In the genomic region with DNA sequence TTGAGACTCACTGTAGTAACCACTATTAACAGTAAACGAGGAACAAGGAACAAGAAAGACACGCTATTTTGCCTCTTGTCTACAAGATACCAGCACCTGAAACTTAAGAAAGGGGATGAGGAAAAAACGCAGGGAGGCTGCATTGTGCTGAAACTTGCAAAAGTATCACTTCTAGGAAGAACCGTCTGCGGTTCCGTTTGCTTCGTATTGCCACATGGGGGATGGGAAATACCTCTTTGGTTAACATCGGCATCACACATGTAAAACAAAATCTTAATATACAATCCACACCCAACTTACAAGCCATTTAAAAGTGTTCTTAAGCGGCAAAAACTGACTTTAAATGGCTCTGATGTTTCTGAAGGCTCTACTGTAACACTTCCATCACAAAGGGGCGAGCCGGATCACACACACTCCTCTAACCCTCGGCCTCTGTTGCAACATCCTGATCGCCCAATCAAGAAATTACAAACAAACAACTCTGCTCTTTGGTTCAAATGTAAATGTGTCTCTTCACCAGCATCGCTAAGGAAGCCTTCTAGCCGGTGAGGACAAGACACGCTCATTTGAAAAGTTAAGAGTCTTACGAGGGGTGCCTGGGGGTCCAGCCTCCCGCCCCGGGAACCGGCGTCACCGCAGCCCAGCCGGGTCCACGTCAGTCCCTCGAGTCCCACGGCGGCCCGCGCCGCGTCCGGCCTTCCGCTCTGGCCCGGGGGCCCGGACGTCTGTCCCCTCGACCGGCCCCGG, we compare ENCODE assay signal across 8 cellular contexts. TPM values are rescaled to one million over a fixed set of nuclear protein-coding genes. Genes with fewer than 3 reads are reported as not detected.
DNase-seq lines count a peak whose midpoint lies in the region; ATAC-seq and TF ChIP-seq lines count a peak whose summit lies in the region.

No MANE protein-coding gene starts in this region.

- H3K4me3 Mint-ChIP-seq in stimulated activated memory B cell treated with anti-CD40 and anti-IgM and Interleukin-4, amounts not matched to agents 10 μg/mL and 1 μg/mL and 100 μg/mL, for 72 hours = peak overlapping the region; percentile 89

- H3K9me3 Mint-ChIP-seq in stimulated activated memory B cell treated with anti-CD40 and anti-IgM and Interleukin-4, amounts not matched to agents 10 μg/mL and 1 μg/mL and 100 μg/mL, for 72 hours = no peaks in the 10 kb centered on the region

- H3K27ac ChIP-seq in 22Rv1 (peak overlapping the region; percentile 97), ascending aorta (peak overlapping the region; percentile 94 to 98)

- peaks cover 7 to 10% of the 10 kb centered on the region in 2 donors for H3K36me3 ChIP-seq in ascending aorta

- no peaks in the 10 kb centered on the region for H3K9me3 ChIP-seq in ascending aorta

- H3K27me3 ChIP-seq in ascending aorta = no peaks in the 10 kb centered on the region

- ATAC-seq in stimulated activated memory B cell treated with anti-CD40 and anti-IgM and Interleukin-4, amounts not matched to agents 10 μg/mL and 1 μg/mL and 100 μg/mL, for 72 hours = no peak
- ATAC-seq in HG03378 (IDR thresholded peaks at IDR 0.05; ENCODE audit: unreplicated experiment) (no peak), GM18868 (IDR thresholded peaks at IDR 0.05; ENCODE audit: unreplicated experiment) (no peak)

- peaks cover 5% of the 10 kb centered on the region for H3K36me3 Mint-ChIP-seq in stimulated activated memory B cell treated with anti-CD40 and anti-IgM and Interleukin-4, amounts not matched to agents 10 μg/mL and 1 μg/mL and 100 μg/mL, for 72 hours

- no peaks in the 10 kb centered on the region for H3K27me3 Mint-ChIP-seq in stimulated activated memory B cell treated with anti-CD40 and anti-IgM and Interleukin-4, amounts not matched to agents 10 μg/mL and 1 μg/mL and 100 μg/mL, for 72 hours

- H3K27ac Mint-ChIP-seq in stimulated activated memory B cell treated with anti-CD40 and anti-IgM and Interleukin-4, amounts not matched to agents 10 μg/mL and 1 μg/mL and 100 μg/mL, for 72 hours = peak overlapping the region; percentile 94

- DNase-seq in GM04503 (ENCODE audit: low read depth) = peak; percentile 12
- DNase-seq in NOMO-1 treated with DMSO at 0.1 percent for 48 hours (lab: John Stamatoyannopoulos, UW; ENCODE audit: unreplicated experiment) = peak; percentile 69
- DNase-seq in ascending aorta (ENCODE audit: low spot score in 2 of 2) = no peak
- DNase-seq in iris pigment epithelial cell (ENCODE audit: low read depth) = peak; percentile 67

- intact Hi-C loops in ascending aorta (cut with DNase I) = loop anchor here (2.0 to 5.0 kb wide), 5 partner anchors 43 to 1069 kb away; partner anchors contain the start of genes ENTR1, INPP5E, MRPL41 and NOTCH1

- H3K4me3 ChIP-seq in ascending aorta = peak overlapping the region; percentile 71 to 82

- peaks cover 15 to 16% of the 10 kb centered on the region in 2 donors for H3K4me1 ChIP-seq in ascending aorta

- no peak for TF ChIP-seq CTCF in 22Rv1 (IDR thresholded peaks at IDR 0.05)
- TF ChIP-seq CTCF in ascending aorta (IDR thresholded peaks at IDR 0.05) = no peak

- H3K4me1 Mint-ChIP-seq in stimulated activated memory B cell treated with anti-CD40 and anti-IgM and Interleukin-4, amounts not matched to agents 10 μg/mL and 1 μg/mL and 100 μg/mL, for 72 hours = peaks cover 36% of the 10 kb centered on the region

RNA-seq across cellular contexts. Expression of gene SEC16A, which starts 0.6 kb away (rescaled TPM):
- total RNA-seq in ascending aorta = 66.1 TPM

RNA-seq across cellular contexts. Expression of gene INPP5E, which starts 42.6 kb away (rescaled TPM):
- 20.2 TPM for total RNA-seq in ascending aorta

Comparison
In these comparisons a context has a peak if more than half of its experiments do, and no peak if none do; other contexts are left out.
1. DNase-seq: peak in GM04503 (single experiment), NOMO-1 treated with DMSO at 0.1 percent for 48 hours (single experiment) and iris pigment epithelial cell (single experiment); none in ascending aorta (0 of 2).